In the genomic region with DNA sequence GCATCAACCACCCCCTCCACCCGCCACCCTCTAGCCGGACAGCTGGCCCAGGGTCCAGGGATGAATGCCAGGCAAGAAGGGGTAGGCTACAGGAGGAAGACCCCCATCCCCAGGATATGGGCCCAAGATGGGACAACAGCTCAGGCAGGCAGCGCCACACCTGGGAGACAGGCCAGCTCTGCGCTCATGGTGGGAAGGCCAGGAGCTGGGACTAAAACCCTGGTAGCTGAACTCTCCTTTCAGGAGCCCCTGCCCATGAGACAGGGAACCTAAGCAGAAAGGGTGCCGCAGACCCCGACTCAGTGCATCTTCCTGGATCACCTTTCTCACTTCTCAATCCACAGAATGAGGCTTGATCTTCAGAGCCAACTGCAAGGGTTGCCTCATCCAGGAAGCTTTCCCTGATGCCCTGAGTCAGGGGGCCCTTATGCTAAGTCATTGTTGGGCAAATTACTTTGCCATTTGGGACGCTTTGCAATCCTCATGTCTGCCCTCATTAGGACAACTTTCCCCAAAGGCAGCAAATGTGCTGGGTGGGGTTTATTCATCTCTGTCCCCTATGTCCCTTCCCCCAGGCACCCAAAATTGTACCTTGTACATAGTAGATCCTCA, we compare ENCODE assay signal across 16 cellular contexts. TPM values are rescaled to one million over a fixed set of nuclear protein-coding genes. Genes with fewer than 3 reads are reported as not detected.
A peak's percentile ranks its signal among the peaks of the same experiment; 100 is the strongest.
DNase-seq lines count a peak whose midpoint lies in the region; ATAC-seq and TF ChIP-seq lines count a peak whose summit lies in the region.
"Had no signal": no experiment of that assay in that cellular context is flagged by ENCODE, and none has a peak within 500 bp of the region (broad histone marks: within the 10 kb centered on the region; RNA-seq: fewer than 3 reads in every experiment).

No MANE protein-coding gene starts in this region.

- intact Hi-C loops in psoas muscle (cut with DNase I), result no loop called here
- intact Hi-C loops in CD8-positive, alpha-beta T cell (cut with DNase I, micrococcal nuclease), result no loop called here

- no peak overlapping the region for H3K4me3 Mint-ChIP-seq in CD8-positive, alpha-beta T cell

- 80 to 87% (median 87%) methylated on average over 7 of the region's 7 CpGs for WGBS in psoas muscle, 3 donors

- H3K36me3 Mint-ChIP-seq in CD8-positive, alpha-beta T cell, result no peaks in the 10 kb centered on the region

- CTCF ChIA-PET in CD8-positive, alpha-beta T cell (lab: Charles Lee), result interaction anchor here (1.4 kb wide), 1 partner anchor 127 kb away, joined by 3 read pairs; no protein-coding TSS in a partner anchor

- POLR2A ChIA-PET in CD8-positive, alpha-beta T cell (lab: Charles Lee), result no interaction called here

- DNase-seq in AG20443 (ENCODE audit: low spot score), result peak; percentile 41
- DNase-seq in fibroblast of mammary gland (ENCODE audit: low read depth), result peak; percentile 63
- no peak for DNase-seq in psoas muscle
- no peak for DNase-seq in retina
- no peak for DNase-seq in GM13976 (ENCODE audit: low spot score)
- no peak for DNase-seq in NOMO-1 (lab: John Stamatoyannopoulos, UW; ENCODE audit: unreplicated experiment in 2 of 2)
- no peak for DNase-seq in CD8-positive, alpha-beta T cell
- DNase-seq: activated gamma-delta T cell treated with Interleukin-2 at 50 U/mL for 16 hours; AML-193; central memory CD4-positive, alpha-beta T cell; islet precursor cell; MM.1S; stimulated activated CD4-positive, alpha-beta T cell treated with anti-CD3 and anti-CD28 coated beads, Interleukin-15, amount 100 ng/mL, for 24 hours had no signal

- no peaks in the 10 kb centered on the region for H3K27me3 Mint-ChIP-seq in CD8-positive, alpha-beta T cell (ENCODE audit: low read depth)

- H3K4me1 Mint-ChIP-seq in CD8-positive, alpha-beta T cell (ENCODE audit: low read depth), result no peaks in the 10 kb centered on the region

- H3K4me3 ChIP-seq in fibroblast of mammary gland (ENCODE audit: control insufficient read depth, low read depth, low read length), result no peak overlapping the region
- H3K4me3 ChIP-seq in psoas muscle, result no peak overlapping the region
- no peak overlapping the region for H3K4me3 ChIP-seq in CD8-positive, alpha-beta T cell (ENCODE audit: low read depth, low read length)
- H3K4me3 ChIP-seq: neural progenitor cell had no signal

- no peaks in the 10 kb centered on the region for H3K36me3 ChIP-seq in psoas muscle (ENCODE audit: insufficient read depth in 1 of 2, low read depth in 1 of 2)
- H3K36me3 ChIP-seq in CD8-positive, alpha-beta T cell (ENCODE audit: insufficient read depth, low read length), result no peaks in the 10 kb centered on the region
- H3K36me3 ChIP-seq: neural progenitor cell had no signal

- in situ Hi-C loops in GM13976 (cut with MboI; ENCODE audit: low sequenced_read_pairs, unreplicated experiment), result loop anchor here (25.0 kb wide), 2 partner anchors 145 to 445 kb away; a partner anchor contains a TSS

- H3K27ac Mint-ChIP-seq in CD8-positive, alpha-beta T cell, result no peak overlapping the region
- H3K27ac Mint-ChIP-seq: neural progenitor cell had no signal

- ATAC-seq in SK-N-SH treated with all-trans-retinoic acid at 6 μM for 48 hours (peak; percentile 4; the same call in 2 of the 3 replicates), psoas muscle (peak in 1 of 4 donors; percentile 21)
- no peak for ATAC-seq in CD8-positive, alpha-beta T cell

- no peak for TF ChIP-seq CTCF in fibroblast of mammary gland (conservative IDR thresholded peaks at IDR 0.05; ENCODE audit: control insufficient read depth, insufficient read depth, low read depth, low read length)
- no peak for TF ChIP-seq CTCF in psoas muscle (IDR thresholded peaks at IDR 0.05)
- TF ChIP-seq CTCF in GM13976 (IDR thresholded peaks at IDR 0.05; ENCODE audit: borderline replicate concordance, control extremely low read depth, extremely low read depth, insufficient read depth, missing control alignments), result no peak
- no peak for TF ChIP-seq CTCF in CD8-positive, alpha-beta T cell (IDR thresholded peaks at IDR 0.05)

- no peaks in the 10 kb centered on the region for H3K27me3 ChIP-seq in psoas muscle (ENCODE audit: insufficient read depth in 3 of 3, low read length in 2 of 3)
- H3K27me3 ChIP-seq in CD8-positive, alpha-beta T cell (ENCODE audit: insufficient read depth, low read length), result no peaks in the 10 kb centered on the region
- H3K27me3 ChIP-seq: neural progenitor cell had no signal

- peak overlapping the region; percentile 87 for H3K27ac ChIP-seq in psoas muscle
- no peak overlapping the region for H3K27ac ChIP-seq in CD8-positive, alpha-beta T cell (ENCODE audit: low read depth, low read length)
- H3K27ac ChIP-seq: neural progenitor cell had no signal

- H3K9me3 ChIP-seq in psoas muscle, result no peaks in the 10 kb centered on the region
- H3K9me3 ChIP-seq in CD8-positive, alpha-beta T cell (ENCODE audit: low read length), result no peaks in the 10 kb centered on the region

- H3K4me1 ChIP-seq in psoas muscle, result peaks cover 26% of the 10 kb centered on the region
- no peaks in the 10 kb centered on the region for H3K4me1 ChIP-seq in CD8-positive, alpha-beta T cell (ENCODE audit: insufficient read depth, low read length)
- H3K4me1 ChIP-seq: neural progenitor cell had no signal

- H3K9me3 Mint-ChIP-seq in CD8-positive, alpha-beta T cell, result no peaks in the 10 kb centered on the region
- H3K9me3 Mint-ChIP-seq: neural progenitor cell had no signal

TF ChIP-seq in SK-N-SH treated with all-trans-retinoic acid at 6 μM for 48 hours, 23 proteins besides CTCF, POLR2A, EP300 and RAD21:
- TF ChIP-seq GLIS3 (CRISPR knock-in tag; IDR thresholded peaks at IDR 0.05) (no peak), CSDC2 (CRISPR knock-in tag; IDR thresholded peaks at IDR 0.05) (no peak), ZFP30 (CRISPR knock-in tag; IDR thresholded peaks at IDR 0.05) (no peak), ZC3H10 (CRISPR knock-in tag; IDR thresholded peaks at IDR 0.05) (no peak), SNAI2 (CRISPR knock-in tag; IDR thresholded peaks at IDR 0.05) (no peak), PPARA (CRISPR knock-in tag; IDR thresholded peaks at IDR 0.05; ENCODE audit: borderline replicate concordance) (no peak), ZNF70 (CRISPR knock-in tag; IDR thresholded peaks at IDR 0.05) (no peak), ZNF565 (CRISPR knock-in tag; conservative IDR thresholded peaks at IDR 0.05; ENCODE audit: low read depth) (no peak), ZNF8 (CRISPR knock-in tag; IDR thresholded peaks at IDR 0.05) (no peak), ARNTL (CRISPR knock-in tag; IDR thresholded peaks at IDR 0.05; ENCODE audit: borderline replicate concordance, low read depth) (no peak), OSR1 (CRISPR knock-in tag; IDR thresholded peaks at IDR 0.05) (no peak), ZFP3 (CRISPR knock-in tag; IDR thresholded peaks at IDR 0.05) (no peak), TOX (CRISPR knock-in tag; IDR thresholded peaks at IDR 0.05; ENCODE audit: borderline replicate concordance) (no peak), ISL1 (CRISPR knock-in tag; IDR thresholded peaks at IDR 0.05) (no peak), TCF4 (CRISPR knock-in tag; IDR thresholded peaks at IDR 0.05; ENCODE audit: borderline replicate concordance) (no peak)
- TF ChIP-seq, protein P1, sequence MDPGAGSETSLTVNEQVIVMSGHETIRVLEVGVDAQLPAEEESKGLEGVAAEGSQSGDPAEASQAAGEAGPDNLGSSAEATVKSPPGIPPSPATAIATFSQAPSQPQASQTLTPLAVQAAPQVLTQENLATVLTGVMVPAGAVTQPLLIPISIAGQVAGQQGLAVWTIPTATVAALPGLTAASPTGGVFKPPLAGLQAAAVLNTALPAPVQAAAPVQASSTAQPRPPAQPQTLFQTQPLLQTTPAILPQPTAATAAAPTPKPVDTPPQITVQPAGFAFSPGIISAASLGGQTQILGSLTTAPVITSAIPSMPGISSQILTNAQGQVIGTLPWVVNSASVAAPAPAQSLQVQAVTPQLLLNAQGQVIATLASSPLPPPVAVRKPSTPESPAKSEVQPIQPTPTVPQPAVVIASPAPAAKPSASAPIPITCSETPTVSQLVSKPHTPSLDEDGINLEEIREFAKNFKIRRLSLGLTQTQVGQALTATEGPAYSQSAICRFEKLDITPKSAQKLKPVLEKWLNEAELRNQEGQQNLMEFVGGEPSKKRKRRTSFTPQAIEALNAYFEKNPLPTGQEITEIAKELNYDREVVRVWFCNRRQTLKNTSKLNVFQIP (CRISPR knock-in tag; IDR thresholded peaks at IDR 0.05; ENCODE audit: borderline replicate concordance, low read depth), result no peak
TF ChIP-seq in SK-N-SH treated with all-trans-retinoic acid at 6 μM for 48 hours: peak in this region for 0.

RNA-seq across cellular contexts. Expression of a gene that starts 9.0 kb away (rescaled TPM):
- total RNA-seq in psoas muscle, result 10 to 100 TPM in 1 of 4 donors, 1 to 10 TPM in 3; 5.8 to 11.0 (median 6.9) TPM
- polyA plus RNA-seq in psoas muscle, result 1 to 10 TPM; 1.7 to 5.0 (median 2.9) TPM
- total RNA-seq in CD8-positive, alpha-beta T cell, result not detected

RNA-seq across cellular contexts. Expression of a gene that starts 14.0 kb away (rescaled TPM):
- 10 to 100 TPM; 14.8 to 36.4 (median 25.7) TPM for total RNA-seq in psoas muscle
- 10 to 100 TPM in 2 of 3 donors, 1 to 10 TPM in 1; 5.3 to 21.4 (median 17.0) TPM for polyA plus RNA-seq in psoas muscle
- total RNA-seq in CD8-positive, alpha-beta T cell, result not detected
- total RNA-seq: H4 had no signal

RNA-seq across cellular contexts. Expression of a gene that starts 23.6 kb away (rescaled TPM):
- under 1 TPM; 0.16 to 0.71 (median 0.39) TPM for total RNA-seq in psoas muscle
- polyA plus RNA-seq in psoas muscle, result under 1 TPM; 0.11 to 0.35 (median 0.17) TPM
- total RNA-seq in CD8-positive, alpha-beta T cell, result not detected

Comparison
In these comparisons a context has a peak if more than half of its experiments do, and no peak if none do; other contexts are left out.
1. DNase-seq: peak in AG20443 (single experiment) and fibroblast of mammary gland (single experiment); none in psoas muscle (0 of 2), retina (single experiment), GM13976 (single experiment), NOMO-1 (0 of 2) and CD8-positive, alpha-beta T cell (0 of 7).
2. RNA of a gene that starts 9.0 kb away (total RNA-seq): 5.8 to 11.0 TPM in psoas muscle; not detected in CD8-positive, alpha-beta T cell; every median in the first group is over 4 times any median in the second.
3. RNA of a gene that starts 14.0 kb away (total RNA-seq): 14.8 to 36.4 TPM in psoas muscle; not detected in CD8-positive, alpha-beta T cell; every median in the first group is over 10 times any median in the second.